ENCODE assay signal across 8 cellular contexts in the genomic region with DNA sequence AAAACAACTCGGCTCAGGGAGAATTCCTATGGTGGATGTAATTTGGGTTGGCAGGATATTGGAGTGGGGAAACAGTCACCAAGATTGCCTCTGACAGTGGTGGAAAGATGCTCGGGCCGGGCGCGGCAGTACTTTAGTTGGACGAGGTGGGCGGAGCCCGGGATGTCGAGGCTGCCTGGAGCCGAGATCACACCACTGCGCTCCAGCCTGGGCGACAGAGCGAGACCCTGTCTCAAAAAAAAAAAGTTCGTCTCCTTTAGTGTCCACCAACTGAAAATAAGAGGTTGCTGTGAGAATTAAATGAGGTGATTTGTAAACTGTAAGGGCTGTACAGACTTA.
DNase-seq lines count a peak whose midpoint lies in the region; FAIRE-seq and TF ChIP-seq lines count a peak whose summit lies in the region.

No MANE protein-coding gene starts in this region.

- FAIRE-seq in HTR-8/SVneo (lab: Jason Lieb, UNC), result no peak

- in situ Hi-C loops in brain microvascular endothelial cell (cut with HindIII; ENCODE audit: low pct_ligation_motif_present, low sequenced_read_pairs), result no loop called here

- no peaks in the 10 kb centered on the region for H3K27me3 Mint-ChIP-seq in T-helper 2 cell treated with Interferon-gamma antibody and Interleukin-4, amounts not matched to agents 5 μg/mL and 100 μg/mL, for 36 hours (ENCODE audit: low read depth)

- TF ChIP-seq CTCF in brain microvascular endothelial cell (IDR thresholded peaks at IDR 0.05; ENCODE audit: low read depth, low read length, missing control alignments), result no peak

- H3K4me1 Mint-ChIP-seq in T-helper 2 cell treated with Interferon-gamma antibody and Interleukin-4, amounts not matched to agents 5 μg/mL and 100 μg/mL, for 36 hours (ENCODE audit: low read depth), result peaks cover 34% of the 10 kb centered on the region

- H3K27ac ChIP-seq in brain microvascular endothelial cell, result peak overlapping the region; percentile 76

- H3K36me3 ChIP-seq in brain microvascular endothelial cell (replicated peaks), result peaks cover 32% of the 10 kb centered on the region

- H3K4me3 Mint-ChIP-seq in T-helper 2 cell treated with Interferon-gamma antibody and Interleukin-4, amounts not matched to agents 5 μg/mL and 100 μg/mL, for 36 hours, result peak overlapping the region; percentile 91

- peak overlapping the region; percentile 96 for H3K4me3 ChIP-seq in brain microvascular endothelial cell (ENCODE audit: low read depth, low read length)

- no peaks in the 10 kb centered on the region for H3K9me3 Mint-ChIP-seq in T-helper 2 cell treated with Interferon-gamma antibody and Interleukin-4, amounts not matched to agents 5 μg/mL and 100 μg/mL, for 36 hours

- peak overlapping the region; percentile 94 for H3K27ac Mint-ChIP-seq in T-helper 2 cell treated with Interferon-gamma antibody and Interleukin-4, amounts not matched to agents 5 μg/mL and 100 μg/mL, for 36 hours

- peak; percentile 18 for DNase-seq in GM04504 (ENCODE audit: low read depth)
- DNase-seq in HTR-8/SVneo (ENCODE audit: insufficient read length, low spot score), result peak; percentile 10
- peak; percentile 41 for DNase-seq in T-helper 2 cell treated with Interferon-gamma antibody and Interleukin-4, amounts not matched to agents 5 μg/mL and 100 μg/mL, for 36 hours (ENCODE audit: low spot score)
- DNase-seq in brain microvascular endothelial cell, result peak; percentile 38
- peak; percentile 67 for DNase-seq in islet precursor cell
- DNase-seq in stimulated activated CD4-positive, alpha-beta T cell treated with anti-CD3 and anti-CD28 coated beads, Interleukin-1b, Interleukin-23, amount 100 ng/mL, for 4 hours (ENCODE audit: low read depth in 2 of 2), result peak; percentile 13 to 40
- no peak for DNase-seq in SHP77 treated with DMSO at 0.1 percent for 48 hours (lab: John Stamatoyannopoulos, UW)
- DNase-seq in SKM-1 treated with dmso at 0.1 percent for 144 hours (lab: John Stamatoyannopoulos, UW; ENCODE audit: unreplicated experiment), result no peak

- peaks cover 41% of the 10 kb centered on the region for H3K36me3 Mint-ChIP-seq in T-helper 2 cell treated with Interferon-gamma antibody and Interleukin-4, amounts not matched to agents 5 μg/mL and 100 μg/mL, for 36 hours (ENCODE audit: low read depth)

- H3K27me3 ChIP-seq in brain microvascular endothelial cell (replicated peaks), result no peaks in the 10 kb centered on the region

Comparison
In these comparisons a context has a peak if more than half of its experiments do, and no peak if none do; other contexts are left out.
1. DNase-seq: peak in GM04504 (single experiment), HTR-8/SVneo (single experiment), T-helper 2 cell treated with Interferon-gamma antibody and Interleukin-4, amounts not matched to agents 5 μg/mL and 100 μg/mL, for 36 hours (single experiment), brain microvascular endothelial cell (single experiment), islet precursor cell (single experiment) and stimulated activated CD4-positive, alpha-beta T cell treated with anti-CD3 and anti-CD28 coated beads, Interleukin-1b, Interleukin-23, amount 100 ng/mL, for 4 hours (2 of 2); none in SHP77 treated with DMSO at 0.1 percent for 48 hours (single experiment) and SKM-1 treated with dmso at 0.1 percent for 144 hours (single experiment).